Comparison of ENCODE assay signal across 35 cellular contexts in genomic region chr1:152225678-152226077, GRCh38. TPM values are rescaled to one million over a fixed set of nuclear protein-coding genes. Genes with fewer than 3 reads are reported as not detected.
"Had no signal": no experiment of that assay in that cellular context is flagged by ENCODE, and none has a peak within 500 bp of the region (broad histone marks: within the 10 kb centered on the region; RNA-seq: fewer than 3 reads in every experiment).

No MANE protein-coding gene starts in this region.

- H3K27ac Mint-ChIP-seq: activated B cell treated with CpG ODN at 0.5 μM for 24 hours; activated CD4-positive, alpha-beta T cell treated with anti-CD3 and anti-CD28 coated beads for 36 hours; activated CD8-positive, alpha-beta memory T cell treated with anti-CD3 and anti-CD28 coated beads, Interleukin-2, amount 10 ng/mL, durations not matched to agents 7 days and 5 days; activated CD8-positive, alpha-beta T cell treated with anti-CD3 and anti-CD28 coated beads, Interleukin-2, amount 10 ng/mL, durations not matched to agents 7 days and 5 days; activated naive CD4-positive, alpha-beta T cell treated with anti-CD3 and anti-CD28 coated beads, Interleukin-2, amount 50 U/mL, for 24 hours; activated naive CD8-positive, alpha-beta T cell treated with anti-CD3 and anti-CD28 coated beads, Interleukin-2, amount 50 U/mL, for 24 hours; activated T-helper 2 cell treated with anti-CD3 and anti-CD28 coated beads, Interferon-gamma antibody, Interleukin-2, Interleukin-4, amounts not matched to agents 10 μg/mL and 5 μg/mL and 100 μg/mL, durations not matched to agents 14 hours and 24 hours and 36 hours; dendritic cell treated with granulocyte-macrophage colony-stimulating factor and Interleukin-4, amounts not matched to agents 40 ng/mL and 50 ng/mL, for 4 days; mesothelial cell of epicardium; naive B cell; nephron progenitor cell; stimulated activated effector memory CD8-positive, alpha-beta T cell treated with anti-CD3 and anti-CD28 coated beads, Interleukin-12 subunit alpha, Interleukin-12 subunit beta, amount 100 ng/mL, for 72 hours; stimulated activated naive CD8-positive, alpha-beta T cell treated with anti-CD3 and anti-CD28 coated beads, Interleukin-15, Interleukin-2, amounts not matched to agents 100 ng/mL and 50 ng/mL, for 24 hours; T-helper 17 cell had no signal

- H3K4me1 Mint-ChIP-seq: activated B cell treated with CpG ODN at 0.5 μM for 24 hours; activated CD4-positive, alpha-beta T cell treated with anti-CD3 and anti-CD28 coated beads for 36 hours; activated CD8-positive, alpha-beta memory T cell treated with anti-CD3 and anti-CD28 coated beads, Interleukin-2, amount 10 ng/mL, durations not matched to agents 7 days and 5 days; activated naive CD4-positive, alpha-beta T cell treated with anti-CD3 and anti-CD28 coated beads, Interleukin-2, amount 50 U/mL, for 24 hours; activated naive CD8-positive, alpha-beta T cell treated with anti-CD3 and anti-CD28 coated beads, Interleukin-2, amount 50 U/mL, for 24 hours; central memory CD8-positive, alpha-beta T cell; mesothelial cell of epicardium; naive B cell; nephron progenitor cell; stimulated activated effector memory CD8-positive, alpha-beta T cell treated with anti-CD3 and anti-CD28 coated beads, Interleukin-12 subunit alpha, Interleukin-12 subunit beta, amount 100 ng/mL, for 72 hours had no signal

- DNase-seq: activated B cell treated with CpG ODN at 0.5 μM for 24 hours; activated CD4-positive, alpha-beta T cell treated with anti-CD3 and anti-CD28 coated beads for 36 hours; activated CD8-positive, alpha-beta memory T cell treated with anti-CD3 and anti-CD28 coated beads, Interleukin-2, amount 10 ng/mL, durations not matched to agents 7 days and 5 days; activated CD8-positive, alpha-beta T cell treated with anti-CD3 and anti-CD28 coated beads, Interleukin-2, amount 10 ng/mL, durations not matched to agents 7 days and 5 days; activated naive CD8-positive, alpha-beta T cell treated with anti-CD3 and anti-CD28 coated beads, Interleukin-2, amount 50 U/mL, for 24 hours; activated T-cell treated with anti-CD3 and anti-CD28 coated beads, Interleukin-2, amount 50 U/mL, for 48 hours; amygdala; head of caudate nucleus; hippocampal formation; left lung; naive B cell; nephron progenitor cell; right lobe of liver; stimulated activated CD4-positive, alpha-beta T cell treated with anti-CD3 and anti-CD28 coated beads, Interleukin-4, amount 100 ng/mL, for 1 hour; T-helper 17 cell; T1000; upper lobe of left lung had no signal

- H3K4me3 Mint-ChIP-seq: activated B cell treated with CpG ODN at 0.5 μM for 24 hours; activated CD4-positive, alpha-beta T cell treated with anti-CD3 and anti-CD28 coated beads for 36 hours; activated CD8-positive, alpha-beta memory T cell treated with anti-CD3 and anti-CD28 coated beads, Interleukin-2, amount 10 ng/mL, durations not matched to agents 7 days and 5 days; activated CD8-positive, alpha-beta T cell treated with anti-CD3 and anti-CD28 coated beads, Interleukin-2, amount 10 ng/mL, durations not matched to agents 7 days and 5 days; activated naive CD4-positive, alpha-beta T cell treated with anti-CD3 and anti-CD28 coated beads, Interleukin-2, amount 50 U/mL, for 24 hours; activated naive CD8-positive, alpha-beta T cell treated with anti-CD3 and anti-CD28 coated beads, Interleukin-2, amount 50 U/mL, for 24 hours; central memory CD8-positive, alpha-beta T cell; dendritic cell treated with granulocyte-macrophage colony-stimulating factor and Interleukin-4, amounts not matched to agents 40 ng/mL and 50 ng/mL, for 4 days; mesothelial cell of epicardium; naive B cell; nephron progenitor cell; stimulated activated effector memory CD8-positive, alpha-beta T cell treated with anti-CD3 and anti-CD28 coated beads, Interleukin-12 subunit alpha, Interleukin-12 subunit beta, amount 100 ng/mL, for 72 hours; stimulated activated naive CD8-positive, alpha-beta T cell treated with anti-CD3 and anti-CD28 coated beads, Interleukin-15, Interleukin-2, amounts not matched to agents 100 ng/mL and 50 ng/mL, for 24 hours; T-helper 17 cell had no signal

- H3K36me3 ChIP-seq: left lung, neutrophil, right lobe of liver, thoracic aorta, upper lobe of left lung, vagina had no signal

- H3K4me3 ChIP-seq: left lung, lung, right lobe of liver, thoracic aorta, upper lobe of left lung, vagina had no signal

- H3K9me3 Mint-ChIP-seq: activated B cell treated with CpG ODN at 0.5 μM for 24 hours; activated naive CD4-positive, alpha-beta T cell treated with anti-CD3 and anti-CD28 coated beads, Interleukin-2, amount 50 U/mL, for 24 hours; activated naive CD8-positive, alpha-beta T cell treated with anti-CD3 and anti-CD28 coated beads, Interleukin-2, amount 50 U/mL, for 24 hours; activated T-helper 2 cell treated with anti-CD3 and anti-CD28 coated beads, Interferon-gamma antibody, Interleukin-2, Interleukin-4, amounts not matched to agents 10 μg/mL and 5 μg/mL and 100 μg/mL, durations not matched to agents 14 hours and 24 hours and 36 hours; central memory CD8-positive, alpha-beta T cell; dendritic cell treated with granulocyte-macrophage colony-stimulating factor and Interleukin-4, amounts not matched to agents 40 ng/mL and 50 ng/mL, for 4 days; stimulated activated effector memory CD8-positive, alpha-beta T cell treated with anti-CD3 and anti-CD28 coated beads, Interleukin-12 subunit alpha, Interleukin-12 subunit beta, amount 100 ng/mL, for 72 hours; stimulated activated naive CD8-positive, alpha-beta T cell treated with anti-CD3 and anti-CD28 coated beads, Interleukin-15, Interleukin-2, amounts not matched to agents 100 ng/mL and 50 ng/mL, for 24 hours had no signal

- H3K27me3 ChIP-seq: left lung, neutrophil, right lobe of liver, upper lobe of left lung, vagina had no signal

- H3K27ac ChIP-seq: left lung, neutrophil, right lobe of liver, thoracic aorta, upper lobe of left lung, vagina had no signal

- H3K9me3 ChIP-seq: left lung, neutrophil, right lobe of liver, thoracic aorta, upper lobe of left lung, vagina had no signal

- H3K27me3 Mint-ChIP-seq: stimulated activated naive CD8-positive, alpha-beta T cell treated with anti-CD3 and anti-CD28 coated beads, Interleukin-15, Interleukin-2, amounts not matched to agents 100 ng/mL and 50 ng/mL, for 24 hours had no signal

- H3K36me3 Mint-ChIP-seq: activated CD8-positive, alpha-beta memory T cell treated with anti-CD3 and anti-CD28 coated beads, Interleukin-2, amount 10 ng/mL, durations not matched to agents 7 days and 5 days; activated naive CD4-positive, alpha-beta T cell treated with anti-CD3 and anti-CD28 coated beads, Interleukin-2, amount 50 U/mL, for 24 hours; mesothelial cell of epicardium; naive B cell; stimulated activated effector memory CD8-positive, alpha-beta T cell treated with anti-CD3 and anti-CD28 coated beads, Interleukin-12 subunit alpha, Interleukin-12 subunit beta, amount 100 ng/mL, for 72 hours had no signal

- H3K4me1 ChIP-seq: left lung, right lobe of liver, upper lobe of left lung, vagina had no signal

- ATAC-seq: activated CD4-positive, alpha-beta T cell treated with anti-CD3 and anti-CD28 coated beads for 36 hours; activated CD8-positive, alpha-beta memory T cell treated with anti-CD3 and anti-CD28 coated beads, Interleukin-2, amount 10 ng/mL, durations not matched to agents 7 days and 5 days; activated CD8-positive, alpha-beta T cell treated with anti-CD3 and anti-CD28 coated beads, Interleukin-2, amount 10 ng/mL, durations not matched to agents 7 days and 5 days; activated naive CD8-positive, alpha-beta T cell treated with anti-CD3 and anti-CD28 coated beads, Interleukin-2, amount 50 U/mL, for 24 hours; left lung; right lobe of liver; stimulated activated effector memory CD8-positive, alpha-beta T cell treated with anti-CD3 and anti-CD28 coated beads, Interleukin-12 subunit alpha, Interleukin-12 subunit beta, amount 100 ng/mL, for 72 hours; T-helper 17 cell had no signal

RNA-seq across cellular contexts. Expression of gene HRNR, which starts 1.7 kb away (rescaled TPM):
- total RNA-seq: activated B cell treated with CpG ODN at 0.5 μM for 24 hours; activated CD4-positive, alpha-beta T cell treated with anti-CD3 and anti-CD28 coated beads for 36 hours; activated CD8-positive, alpha-beta memory T cell treated with anti-CD3 and anti-CD28 coated beads, Interleukin-2, amount 10 ng/mL, durations not matched to agents 7 days and 5 days; activated CD8-positive, alpha-beta T cell treated with anti-CD3 and anti-CD28 coated beads, Interleukin-2, amount 10 ng/mL, durations not matched to agents 7 days and 5 days; activated T-helper 2 cell treated with anti-CD3 and anti-CD28 coated beads, Interferon-gamma antibody, Interleukin-2, Interleukin-4, amounts not matched to agents 10 μg/mL and 5 μg/mL and 100 μg/mL, durations not matched to agents 14 hours and 24 hours and 36 hours; epithelial cell of proximal tubule; fibroblast of lung; fibroblast of villous mesenchyme; kidney epithelial cell; left lung; lung; mesothelial cell of epicardium; osteocyte; right lobe of liver; skeletal muscle tissue; subcutaneous adipose tissue; T-helper 17 cell; thoracic aorta; upper lobe of left lung; vagina had no signal
- polyA plus RNA-seq: fibroblast of lung had no signal
